In the genomic region with DNA sequence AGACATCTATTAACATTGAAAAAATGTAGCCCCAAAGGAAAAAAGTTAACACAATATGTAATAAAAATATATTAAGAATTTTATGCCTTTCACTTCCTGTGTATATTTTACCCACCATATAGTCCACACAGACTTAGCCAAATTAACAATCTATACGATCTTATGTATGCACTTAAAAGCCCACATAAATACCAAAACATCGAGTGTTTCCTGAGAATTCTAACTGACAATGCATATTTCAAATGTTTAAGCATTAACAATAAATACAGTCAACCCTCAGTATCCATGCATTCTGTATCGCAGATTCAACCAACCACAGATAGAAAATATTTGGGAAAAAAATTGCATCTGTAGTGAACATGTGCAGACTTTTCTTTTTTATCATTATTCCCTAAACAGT, we compare ENCODE assay signal across 25 cellular contexts.
DNase-seq lines count a peak whose midpoint lies in the region; ATAC-seq and TF ChIP-seq lines count a peak whose summit lies in the region.
"Had no signal": no experiment of that assay in that cellular context is flagged by ENCODE, and none has a peak within 500 bp of the region (broad histone marks: within the 10 kb centered on the region; RNA-seq: fewer than 3 reads in every experiment).

No MANE protein-coding gene starts in this region.

- H3K4me3 Mint-ChIP-seq in activated CD4-positive, alpha-beta T cell treated with anti-CD3 and anti-CD28 coated beads, Interleukin-2, amount 10 ng/mL, durations not matched to agents 24 days and 14 days: no peak overlapping the region
- H3K4me3 Mint-ChIP-seq: CD14-positive monocyte; CD4-positive, alpha-beta memory T cell; CD4-positive, CD25-positive, alpha-beta regulatory T cell; CD8-positive, alpha-beta memory T cell had no signal

- H2AFZ ChIP-seq in smooth muscle cell (ENCODE audit: low read depth): no peak overlapping the region

- H3K27ac Mint-ChIP-seq in activated CD4-positive, alpha-beta T cell treated with anti-CD3 and anti-CD28 coated beads, Interleukin-2, amount 10 ng/mL, durations not matched to agents 24 days and 14 days: no peak overlapping the region
- H3K27ac Mint-ChIP-seq: CD14-positive monocyte; CD4-positive, alpha-beta memory T cell; CD4-positive, CD25-positive, alpha-beta regulatory T cell; CD8-positive, alpha-beta memory T cell had no signal

- H3K9me3 ChIP-seq in SK-N-MC (ENCODE audit: low read depth, low read length) (peaks cover 11% of the 10 kb centered on the region; the same call in 1 of the 2 replicates), smooth muscle cell (replicated peaks; ENCODE audit: low read depth) (no peaks in the 10 kb centered on the region), suprapubic skin (no peaks in the 10 kb centered on the region)
- H3K9me3 ChIP-seq: A549, BE2C had no signal

- H3K4me2 ChIP-seq in smooth muscle cell: peak overlapping the region; percentile 34
- H3K4me2 ChIP-seq: A549, BLaER1 had no signal

- no peak for ATAC-seq in HG03039 (IDR thresholded peaks at IDR 0.05; ENCODE audit: unreplicated experiment)
- ATAC-seq: A549 had no signal

- peak overlapping the region; percentile 58; the same call in 1 of the 2 replicates for H3K4me3 ChIP-seq in SK-N-MC
- no peak overlapping the region for H3K4me3 ChIP-seq in smooth muscle cell
- no peak overlapping the region for H3K4me3 ChIP-seq in suprapubic skin
- H3K4me3 ChIP-seq: A549, BLaER1 had no signal

- TF ChIP-seq POLR2A in suprapubic skin (IDR thresholded peaks at IDR 0.05): no peak

- intact Hi-C loops in activated CD4-positive, alpha-beta T cell treated with anti-CD3 and anti-CD28 coated beads, Interleukin-2, amount 10 ng/mL, durations not matched to agents 24 days and 14 days (cut with micrococcal nuclease): no loop called here
- intact Hi-C loops in posterior cingulate gyrus (cut with DNase I): no loop called here

- no peaks in the 10 kb centered on the region for H3K4me1 Mint-ChIP-seq in activated CD4-positive, alpha-beta T cell treated with anti-CD3 and anti-CD28 coated beads, Interleukin-2, amount 10 ng/mL, durations not matched to agents 24 days and 14 days
- H3K4me1 Mint-ChIP-seq: CD4-positive, alpha-beta memory T cell; CD4-positive, CD25-positive, alpha-beta regulatory T cell; CD8-positive, alpha-beta memory T cell had no signal

- no peaks in the 10 kb centered on the region for H3K36me3 Mint-ChIP-seq in activated CD4-positive, alpha-beta T cell treated with anti-CD3 and anti-CD28 coated beads, Interleukin-2, amount 10 ng/mL, durations not matched to agents 24 days and 14 days (ENCODE audit: low read depth)
- H3K36me3 Mint-ChIP-seq: CD14-positive monocyte; CD4-positive, alpha-beta memory T cell; CD4-positive, CD25-positive, alpha-beta regulatory T cell; CD8-positive, alpha-beta memory T cell had no signal

- peaks cover 3% of the 10 kb centered on the region for H3K27me3 Mint-ChIP-seq in activated CD4-positive, alpha-beta T cell treated with anti-CD3 and anti-CD28 coated beads, Interleukin-2, amount 10 ng/mL, durations not matched to agents 24 days and 14 days

- DNase-seq in activated CD4-positive, alpha-beta T cell treated with anti-CD3 and anti-CD28 coated beads, Interleukin-2, amount 10 ng/mL, durations not matched to agents 24 days and 14 days: peak; percentile 2
- DNase-seq in activated CD4-positive, alpha-beta T cell treated with anti-CD3 and anti-CD28 coated beads, Interleukin-2, amount 50 U/mL, for 48 hours: no peak
- DNase-seq in HS-5 (ENCODE audit: low read depth) (peak; percentile 11), SK-N-MC (ENCODE audit: low read depth, low spot score) (peak; percentile 87), smooth muscle cell (lab: John Stamatoyannopoulos, UW; ENCODE audit: unreplicated experiment) (no peak), suprapubic skin (ENCODE audit: low spot score in 2 of 2) (no peak), posterior cingulate gyrus (no peak)
- DNase-seq: ACHN; BE2C; C1 segment of cervical spinal cord; CD4-positive, alpha-beta memory T cell; CD4-positive, CD25-positive, alpha-beta regulatory T cell; CD8-positive, alpha-beta memory T cell; COR-L47; DMS 273 treated with DMSO at 0.1 percent for 48 hours; DMS153; DMS53; DMS79; DND-41; GF-D8 had no signal

- TF ChIP-seq CTCF in smooth muscle cell (IDR thresholded peaks at IDR 0.05; ENCODE audit: borderline replicate concordance, insufficient read depth, poor library complexity, severe bottlenecking): no peak
- TF ChIP-seq CTCF in suprapubic skin (IDR thresholded peaks at IDR 0.05): no peak

- no peaks in the 10 kb centered on the region for H3F3A ChIP-seq in smooth muscle cell (ENCODE audit: low read depth)

- H3K4me1 ChIP-seq in smooth muscle cell (ENCODE audit: low read depth): no peaks in the 10 kb centered on the region
- H3K4me1 ChIP-seq in suprapubic skin: peaks cover 22% of the 10 kb centered on the region
- H3K4me1 ChIP-seq: A549, BE2C, BLaER1 had no signal

- peaks cover 3% of the 10 kb centered on the region; the same call in 1 of the 2 replicates for H3K36me3 ChIP-seq in SK-N-MC (ENCODE audit: insufficient read depth, low read length)
- H3K36me3 ChIP-seq in smooth muscle cell (ENCODE audit: low read depth): no peaks in the 10 kb centered on the region
- no peaks in the 10 kb centered on the region for H3K36me3 ChIP-seq in suprapubic skin
- H3K36me3 ChIP-seq: BE2C, BLaER1 had no signal

- WGBS in smooth muscle cell (ENCODE audit: low lambda C conversion rate): 55% methylated on average over 3 of the region's 3 CpGs
- 96% methylated on average over 3 of the region's 3 CpGs for WGBS in suprapubic skin

- no peak for TF ChIP-seq EP300 in suprapubic skin (IDR thresholded peaks at IDR 0.05)

- H3K27me3 ChIP-seq in smooth muscle cell (ENCODE audit: low read depth) (no peaks in the 10 kb centered on the region), suprapubic skin (no peaks in the 10 kb centered on the region)
- H3K27me3 ChIP-seq: BE2C, BLaER1 had no signal

- H3K79me2 ChIP-seq in smooth muscle cell (ENCODE audit: low read depth): no peaks in the 10 kb centered on the region

- no peaks in the 10 kb centered on the region for H3K9me3 Mint-ChIP-seq in activated CD4-positive, alpha-beta T cell treated with anti-CD3 and anti-CD28 coated beads, Interleukin-2, amount 10 ng/mL, durations not matched to agents 24 days and 14 days
- H3K9me3 Mint-ChIP-seq: CD4-positive, CD25-positive, alpha-beta regulatory T cell; CD8-positive, alpha-beta memory T cell had no signal

- no peak overlapping the region for H3K9ac ChIP-seq in SK-N-MC (ENCODE audit: insufficient read length)
- no peak overlapping the region for H3K9ac ChIP-seq in smooth muscle cell (ENCODE audit: low read depth)
- H3K9ac ChIP-seq: BLaER1 had no signal

- no peaks in the 10 kb centered on the region for H4K20me1 ChIP-seq in smooth muscle cell (ENCODE audit: low read depth)
- H4K20me1 ChIP-seq: BLaER1 had no signal

- H3K27ac ChIP-seq in SK-N-MC: peak overlapping the region; percentile 91
- no peak overlapping the region for H3K27ac ChIP-seq in smooth muscle cell (ENCODE audit: low read depth)
- H3K27ac ChIP-seq in suprapubic skin: no peak overlapping the region
- H3K27ac ChIP-seq: 22Rv1, A549, BLaER1 had no signal

Comparison
In these comparisons a context has a peak if more than half of its experiments do, and no peak if none do; other contexts are left out.
1. DNase-seq: peak in activated CD4-positive, alpha-beta T cell treated with anti-CD3 and anti-CD28 coated beads, Interleukin-2, amount 10 ng/mL, durations not matched to agents 24 days and 14 days (single experiment), HS-5 (single experiment) and SK-N-MC (single experiment); none in activated CD4-positive, alpha-beta T cell treated with anti-CD3 and anti-CD28 coated beads, Interleukin-2, amount 50 U/mL, for 48 hours (0 of 2), smooth muscle cell (single experiment), suprapubic skin (0 of 2) and posterior cingulate gyrus (0 of 10).